5 cellular contexts compared by ENCODE assay signal in the genomic region with DNA sequence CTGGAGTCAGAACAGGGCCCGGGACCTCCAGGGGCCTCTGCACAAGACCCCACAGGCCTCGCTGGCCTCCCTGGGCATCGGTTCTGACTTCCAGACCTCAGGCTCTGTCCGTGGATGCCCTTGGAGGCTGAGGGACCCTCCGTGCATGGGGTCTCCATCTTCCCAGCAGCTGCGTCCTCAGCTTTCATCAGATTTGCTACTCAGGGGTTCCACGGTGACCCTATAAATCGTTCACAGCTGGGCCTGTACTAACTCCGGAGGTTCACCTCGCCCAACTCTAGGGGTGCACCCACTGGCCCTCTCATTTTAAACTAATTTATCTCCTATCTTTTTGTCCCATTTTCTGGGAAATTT. TPM values are rescaled to one million over a fixed set of nuclear protein-coding genes. Genes with fewer than 3 reads are reported as not detected.
DNase-seq lines count a peak whose midpoint lies in the region; ATAC-seq, FAIRE-seq and TF ChIP-seq lines count a peak whose summit lies in the region.
"Not testable (repeated sequence)": the region's sequence is repeated elsewhere in the genome, so short reads cannot be mapped to it uniquely, and the experiment has no call there.

No MANE protein-coding gene starts in this region.

- not testable (repeated sequence) for DNase-seq in endothelial cell (ENCODE audit: low spot score)
- DNase-seq in Right ventricle myocardium inferior (ENCODE audit: missing footprints) (peak; percentile 50), left ventricle myocardium superior (peak; percentile 1), kidney (peak; percentile 31), aorta (peak; percentile 22 to 28)

- peak overlapping the region; percentile 61 for H3K27ac Mint-ChIP-seq in endothelial cell (ENCODE audit: unreplicated experiment)

- H3K9ac ChIP-seq in kidney (ENCODE audit: low read length in 2 of 2): not testable (repeated sequence)

- H3K4me1 ChIP-seq in kidney (ENCODE audit: control insufficient read depth in 1 of 2, insufficient read depth in 1 of 2, low read depth in 1 of 2, low read length in 2 of 2); aorta (ENCODE audit: control insufficient read depth in 1 of 2, insufficient read depth in 2 of 2, low read length in 2 of 2): not testable (repeated sequence)

- H3K27ac ChIP-seq in kidney (ENCODE audit: low read depth in 2 of 2, low read length in 2 of 2); aorta (ENCODE audit: low read depth in 1 of 2, low read length in 2 of 2): not testable (repeated sequence)

- not testable (repeated sequence) for H3K36me3 Mint-ChIP-seq in endothelial cell (ENCODE audit: low read depth, unreplicated experiment)

- not testable (repeated sequence) for H3K4me1 Mint-ChIP-seq in endothelial cell (ENCODE audit: unreplicated experiment)

- TF ChIP-seq CTCF in endothelial cell (IDR thresholded peaks at IDR 0.05; ENCODE audit: unreplicated experiment); kidney (IDR thresholded peaks at IDR 0.05; ENCODE audit: borderline replicate concordance, extremely low read depth, insufficient read depth): not testable (repeated sequence)

- intact Hi-C loops in Right ventricle myocardium inferior (cut with DNase I); left ventricle myocardium superior (cut with micrococcal nuclease); kidney (cut with DNase I); aorta (cut with DNase I): not testable (repeated sequence)

- not testable (repeated sequence) for ATAC-seq in Right ventricle myocardium inferior; left ventricle myocardium superior; aorta (ENCODE audit: low FRiP score)

- not testable (repeated sequence) for H3K4me3 ChIP-seq in kidney (ENCODE audit: low read length in 2 of 2); aorta (ENCODE audit: low read length in 2 of 2)

- FAIRE-seq in kidney (lab: Jason Lieb, UNC): not testable (repeated sequence)

- H3K27me3 ChIP-seq in aorta (ENCODE audit: control insufficient read depth in 1 of 2, insufficient read depth in 2 of 2, low read length in 1 of 2): not testable (repeated sequence)

- not testable (repeated sequence) for H3K36me3 ChIP-seq in kidney (ENCODE audit: control insufficient read depth in 1 of 2, insufficient read depth in 2 of 2, low read length in 2 of 2); aorta (ENCODE audit: control insufficient read depth in 1 of 2, insufficient read depth in 2 of 2, low read length in 1 of 2)

- H3K9me3 Mint-ChIP-seq in endothelial cell (ENCODE audit: unreplicated experiment): not testable (repeated sequence)

- H3K9me3 ChIP-seq in kidney (ENCODE audit: control insufficient read depth in 1 of 2, low read length in 2 of 2); aorta (ENCODE audit: control insufficient read depth, low read length): not testable (repeated sequence)

- H3K27me3 Mint-ChIP-seq in endothelial cell (ENCODE audit: unreplicated experiment): not testable (repeated sequence)

- not testable (repeated sequence) for H3K4me3 Mint-ChIP-seq in endothelial cell (ENCODE audit: unreplicated experiment)

- WGBS in aorta, 2 donors: 91 to 95% methylated on average over 10 of the region's 10 CpGs

RNA-seq across cellular contexts. Expression of a gene that starts 13.1 kb away (rescaled TPM):
- 93.5 TPM for total RNA-seq in endothelial cell (ENCODE audit: unreplicated experiment)
- 36.0 TPM for total RNA-seq in Right ventricle myocardium inferior
- 44.0 TPM for total RNA-seq in left ventricle myocardium superior
- 84.8 TPM for total RNA-seq in kidney
- 49.8 TPM for polyA plus RNA-seq in kidney (ENCODE audit: insufficient read depth, low read depth, low replicate concordance)
- total RNA-seq in aorta: 10 to 100 TPM; 45.7 to 75.4 TPM
- 10 to 100 TPM; 36.9 to 75.1 TPM for polyA plus RNA-seq in aorta

RNA-seq across cellular contexts. Expression of a gene that starts 33.1 kb away (rescaled TPM):
- total RNA-seq in endothelial cell (ENCODE audit: unreplicated experiment): 16.2 TPM
- total RNA-seq in Right ventricle myocardium inferior: 7.7 TPM
- total RNA-seq in left ventricle myocardium superior: 8.2 TPM
- 12.1 TPM for total RNA-seq in kidney
- 4.1 TPM for polyA plus RNA-seq in kidney (ENCODE audit: insufficient read depth, low read depth, low replicate concordance)
- 10 to 100 TPM; 11.1 to 16.2 TPM for total RNA-seq in aorta
- 1 to 10 TPM; 3.8 to 9.2 TPM for polyA plus RNA-seq in aorta

RNA-seq across cellular contexts. Expression of a gene that starts 33.1 kb away (rescaled TPM):
- total RNA-seq in endothelial cell (ENCODE audit: unreplicated experiment): 2.5 TPM
- total RNA-seq in Right ventricle myocardium inferior: 2.0 TPM
- 1.9 TPM for total RNA-seq in left ventricle myocardium superior
- total RNA-seq in kidney: 3.8 TPM
- 1.3 TPM for polyA plus RNA-seq in kidney (ENCODE audit: insufficient read depth, low read depth, low replicate concordance)
- total RNA-seq in aorta: 1 to 10 TPM; 3.2 to 6.6 TPM
- polyA plus RNA-seq in aorta: 1 to 10 TPM in 1 of 2 donors, not detected in 1; 7.0 TPM
